In genomic region chr1:2215909-2216766, GRCh38 we compare ENCODE assay signal across 1 cellular context.
A peak's percentile ranks its signal among the peaks of the same experiment; 100 is the strongest.
TF ChIP-seq lines count a peak whose summit lies in the region.

No MANE protein-coding gene starts in this region.

TF ChIP-seq in HepG2, 621 proteins besides CTCF, POLR2A, EP300 and RAD21:
- TF ChIP-seq AGO1 (IDR thresholded peaks at IDR 0.05; ENCODE audit: low read depth, low read length, poor library complexity, severe bottlenecking) (peak; percentile 86), HNRNPL (IDR thresholded peaks at IDR 0.05; ENCODE audit: low read depth, low read length) (0 out of 2 replicates have a peak, but pooled peaks have one; percentile 62), HNF1B (CRISPR knock-in tag; IDR thresholded peaks at IDR 0.05) (peak; percentile 14; the same call in 1 of the 2 replicates), ELK4 (CRISPR knock-in tag; IDR thresholded peaks at IDR 0.05; ENCODE audit: borderline replicate concordance) (no peak)
